Comparison of ENCODE assay signal across 8 cellular contexts in genomic region chr19:35629332-35629633, GRCh38. TPM values are rescaled to one million over a fixed set of nuclear protein-coding genes. Genes with fewer than 3 reads are reported as not detected.
DNase-seq lines count a peak whose midpoint lies in the region; ATAC-seq and TF ChIP-seq lines count a peak whose summit lies in the region.

No MANE protein-coding gene starts in this region.

- H3K79me2 ChIP-seq in OCI-LY1 (ENCODE audit: insufficient read depth, low read length): peaks cover 5% of the 10 kb centered on the region; the same call in 1 of the 2 replicates

- H3K27me3 ChIP-seq in OCI-LY1 (ENCODE audit: insufficient read depth, low read length) (no peaks in the 10 kb centered on the region), psoas muscle (ENCODE audit: insufficient read depth in 3 of 3, low read length in 2 of 3) (no peaks in the 10 kb centered on the region)

- H3K27ac ChIP-seq in OCI-LY1 (ENCODE audit: low read depth, low read length, poor library complexity, severe bottlenecking): no peak overlapping the region
- peak overlapping the region; percentile 94 for H3K27ac ChIP-seq in psoas muscle

- H3K4me1 ChIP-seq in OCI-LY1 (ENCODE audit: insufficient read depth, low read length, severe bottlenecking) (peaks cover 19% of the 10 kb centered on the region), psoas muscle (peaks cover 13% of the 10 kb centered on the region)

- 4 to 5% (median 4%) methylated on average over 15 of the region's 15 CpGs for WGBS in psoas muscle, 3 donors

- H3K4me3 ChIP-seq in OCI-LY1 (ENCODE audit: low read depth, low read length, poor library complexity, severe bottlenecking) (peak overlapping the region; percentile 100), psoas muscle (peak overlapping the region; percentile 83)

- intact Hi-C loops in psoas muscle (cut with DNase I): loop anchor here in 1 of 2 donors (2.0 kb wide), 1 partner anchor 84 kb away; the partner anchor contains the start of gene TMEM147

- DNase-seq in erythroblast (lab: John Stamatoyannopoulos, UW) (peak; percentile 44 to 63), psoas muscle (no peak), NCI-H1105 treated with DMSO at 0.1 percent for 48 hours (lab: John Stamatoyannopoulos, UW) (no peak), NOMO-1 treated with dmso at 0.1 percent for 144 hours (lab: John Stamatoyannopoulos, UW; ENCODE audit: unreplicated experiment) (no peak), AG08396 (ENCODE audit: low spot score) (no peak), NCI-H1694 (lab: John Stamatoyannopoulos, UW) (no peak)

- no peak overlapping the region for H2AFZ ChIP-seq in OCI-LY1 (ENCODE audit: low read length)

- H4K20me1 ChIP-seq in OCI-LY1 (ENCODE audit: insufficient read depth, low read length): no peaks in the 10 kb centered on the region

- no peaks in the 10 kb centered on the region for H3K9me2 ChIP-seq in OCI-LY1 (ENCODE audit: low read depth, low read length)

- ATAC-seq in GM18867 (IDR thresholded peaks at IDR 0.05; ENCODE audit: unreplicated experiment) (peak; percentile 2), psoas muscle (no peak)

- H3K9me3 ChIP-seq in OCI-LY1 (ENCODE audit: low read length): no peaks in the 10 kb centered on the region
- no peaks in the 10 kb centered on the region for H3K9me3 ChIP-seq in psoas muscle

- H3K4me2 ChIP-seq in OCI-LY1 (ENCODE audit: low read length): peak overlapping the region; percentile 100

- H3F3A ChIP-seq in OCI-LY1 (ENCODE audit: insufficient read depth, low read length): no peaks in the 10 kb centered on the region

- no peak for TF ChIP-seq POLR2A in erythroblast (IDR thresholded peaks at IDR 0.05; ENCODE audit: low read length)

- no peak for TF ChIP-seq CTCF in OCI-LY1 (IDR thresholded peaks at IDR 0.05; ENCODE audit: low read length)
- no peak for TF ChIP-seq CTCF in psoas muscle (IDR thresholded peaks at IDR 0.05)

- H3K36me3 ChIP-seq in OCI-LY1 (ENCODE audit: insufficient read depth, low read length) (peaks cover 37% of the 10 kb centered on the region), psoas muscle (ENCODE audit: insufficient read depth in 1 of 2, low read depth in 1 of 2) (peaks cover 4 to 46% of the 10 kb centered on the region in 2 donors)

- H3K9ac ChIP-seq in OCI-LY1 (ENCODE audit: low read length): peak overlapping the region; percentile 100

RNA-seq across cellular contexts. Expression of gene RBM42, which starts 0.4 kb away (rescaled TPM):
- total RNA-seq in psoas muscle: 10 to 100 TPM; 50.1 to 68.1 (median 59.1) TPM
- 10 to 100 TPM; 53.2 to 69.1 (median 61.1) TPM for polyA plus RNA-seq in psoas muscle

RNA-seq across cellular contexts. Expression of gene ETV2, which starts 12.3 kb away (rescaled TPM):
- total RNA-seq in psoas muscle: not detected
- polyA plus RNA-seq in psoas muscle: under 1 TPM; 0.19 to 0.23 (median 0.20) TPM

RNA-seq across cellular contexts. Expression of gene HAUS5, which starts 16.7 kb away (rescaled TPM):
- total RNA-seq in psoas muscle: 1 to 10 TPM; 2.5 to 6.1 (median 4.8) TPM
- polyA plus RNA-seq in psoas muscle: 1 to 10 TPM; 3.3 to 3.9 (median 3.6) TPM

RNA-seq across cellular contexts. Expression of gene COX6B1, which starts 18.8 kb away (rescaled TPM):
- 100 to 1,000 TPM; 631 to 878 (median 757) TPM for total RNA-seq in psoas muscle
- polyA plus RNA-seq in psoas muscle: 1,000 to 10,000 TPM in 2 of 3 donors, 100 to 1,000 TPM in 1; 912 to 1,724 (median 1,459) TPM

RNA-seq across cellular contexts. Expression of gene UPK1A, which starts 37.0 kb away (rescaled TPM):
- total RNA-seq in psoas muscle: not detected
- polyA plus RNA-seq in psoas muscle: under 1 TPM; 0.17 to 0.31 (median 0.24) TPM

Comparison
In these comparisons a context has a peak if more than half of its experiments do, and no peak if none do; other contexts are left out.
1. DNase-seq: peak in erythroblast (2 of 2); none in psoas muscle (0 of 2), NCI-H1105 treated with DMSO at 0.1 percent for 48 hours (single experiment), NOMO-1 treated with dmso at 0.1 percent for 144 hours (single experiment), AG08396 (single experiment) and NCI-H1694 (single experiment).